In genomic region chr2:238160206-238161129, GRCh38 we compare ENCODE assay signal across 1 cellular context.
TF ChIP-seq lines count a peak whose summit lies in the region.

No MANE protein-coding gene starts in this region.

TF ChIP-seq in GM12878, 131 proteins besides CTCF, POLR2A, EP300 and RAD21:
- TF ChIP-seq MEF2B (IDR thresholded peaks at IDR 0.05; ENCODE audit: partially characterized antibody, poor library complexity, severe bottlenecking) = peak; percentile 27
- TF ChIP-seq SMC3 (IDR thresholded peaks at IDR 0.05; ENCODE audit: borderline replicate concordance, low read length) = peak; percentile 17; the same call in 1 of the 2 replicates
- peak in 1 of 2 experiments; percentile 4; a peak in 1 of 4 replicates for TF ChIP-seq BHLHE40 (IDR thresholded peaks at IDR 0.05; ENCODE audit: borderline replicate concordance in 1 of 2, low read depth in 2 of 2, low read length in 1 of 2)
- TF ChIP-seq NR2F1 (conservative IDR thresholded peaks at IDR 0.05) = peak; percentile 65
- no peak for TF ChIP-seq POLR2AphosphoS5 (IDR thresholded peaks at IDR 0.05; ENCODE audit: low read length)
